In genomic region chr10:70404036-70404905, GRCh38 we compare ENCODE assay signal across 1 cellular context.
TF ChIP-seq lines count a peak whose summit lies in the region.

Gene EIF4EBP2, plus strand, starts transcription at chr10:70404145. Its CDS starts 257 bp downstream, at chr10:70404402.

TF ChIP-seq in HepG2, 621 proteins besides CTCF, POLR2A, EP300 and RAD21 (continued from another document and continues in another):
- TF ChIP-seq SRF (IDR thresholded peaks at IDR 0.05; ENCODE audit: low read depth, low read length) (no peak), ZBTB26 (CRISPR knock-in tag; IDR thresholded peaks at IDR 0.05; ENCODE audit: borderline replicate concordance) (peak; percentile 68; the same call in 1 of the 2 replicates), UBTF (CRISPR knock-in tag; IDR thresholded peaks at IDR 0.05) (peak; percentile 81; the same call in 1 of the 2 replicates), HMG20B (CRISPR knock-in tag; conservative IDR thresholded peaks at IDR 0.05) (no peak), IKZF5 (CRISPR knock-in tag; IDR thresholded peaks at IDR 0.05) (peak; percentile 74), ZNF703 (CRISPR knock-in tag; IDR thresholded peaks at IDR 0.05; ENCODE audit: borderline replicate concordance) (no peak), ZNF816 (CRISPR knock-in tag; IDR thresholded peaks at IDR 0.05; ENCODE audit: borderline replicate concordance) (0 out of 2 replicates have a peak, but pooled peaks have one; percentile 2), HIC2 (CRISPR knock-in tag; IDR thresholded peaks at IDR 0.05; ENCODE audit: low read depth) (no peak), BCLAF1 (IDR thresholded peaks at IDR 0.05) (no peak), ZNF577 (CRISPR knock-in tag; IDR thresholded peaks at IDR 0.05; ENCODE audit: borderline replicate concordance, low read depth) (no peak), SALL1 (CRISPR knock-in tag; IDR thresholded peaks at IDR 0.05) (peak; percentile 86), KLF15 (CRISPR knock-in tag; IDR thresholded peaks at IDR 0.05; ENCODE audit: borderline replicate concordance) (no peak), ZNF205 (CRISPR knock-in tag; IDR thresholded peaks at IDR 0.05) (no peak), HMG20A (CRISPR knock-in tag; IDR thresholded peaks at IDR 0.05; ENCODE audit: borderline replicate concordance) (no peak), CBX2 (IDR thresholded peaks at IDR 0.05; ENCODE audit: low read depth, low read length) (no peak), CBX2 (CRISPR knock-in tag; IDR thresholded peaks at IDR 0.05; ENCODE audit: low read depth) (no peak), PHF8 (CRISPR knock-in tag; IDR thresholded peaks at IDR 0.05) (peak; percentile 83), FOXP4 (CRISPR knock-in tag; IDR thresholded peaks at IDR 0.05) (peak; percentile 51; the same call in 1 of the 2 replicates), RXRB (CRISPR knock-in tag; IDR thresholded peaks at IDR 0.05; ENCODE audit: borderline replicate concordance) (no peak), ZKSCAN8 (CRISPR knock-in tag; IDR thresholded peaks at IDR 0.05; ENCODE audit: borderline replicate concordance) (no peak), ZSCAN29 (CRISPR knock-in tag; conservative IDR thresholded peaks at IDR 0.05) (no peak), SOX6 (IDR thresholded peaks at IDR 0.05) (no peak), SOX6 (CRISPR knock-in tag; IDR thresholded peaks at IDR 0.05) (peak; percentile 61), ZNF230 (CRISPR knock-in tag; IDR thresholded peaks at IDR 0.05) (no peak), ZBTB10 (CRISPR knock-in tag; IDR thresholded peaks at IDR 0.05; ENCODE audit: borderline replicate concordance) (no peak), ZBTB21 (CRISPR knock-in tag; IDR thresholded peaks at IDR 0.05) (no peak), ZNF44 (CRISPR knock-in tag; IDR thresholded peaks at IDR 0.05) (no peak), ZFX (CRISPR knock-in tag; IDR thresholded peaks at IDR 0.05; ENCODE audit: low read depth) (peak; percentile 90), SP140L (CRISPR knock-in tag; IDR thresholded peaks at IDR 0.05; ENCODE audit: borderline replicate concordance) (no peak), ZNF547 (CRISPR knock-in tag; IDR thresholded peaks at IDR 0.05) (peak; percentile 83), REST (IDR thresholded peaks at IDR 0.05; ENCODE audit: borderline replicate concordance in 1 of 2, low read depth in 1 of 2, low read length in 2 of 2) (peak in 1 of 2 experiments; percentile 43; a peak in 1 of 4 replicates), ZBTB39 (CRISPR knock-in tag; IDR thresholded peaks at IDR 0.05) (peak; percentile 36; the same call in 1 of the 2 replicates), ZNF768 (CRISPR knock-in tag; IDR thresholded peaks at IDR 0.05) (peak; percentile 76; the same call in 1 of the 2 replicates), NFE2L2 (IDR thresholded peaks at IDR 0.05; ENCODE audit: low read length) (no peak), ZNF512 (CRISPR knock-in tag; IDR thresholded peaks at IDR 0.05) (no peak), ZNF24 (IDR thresholded peaks at IDR 0.05) (no peak)
